In the genomic region with DNA sequence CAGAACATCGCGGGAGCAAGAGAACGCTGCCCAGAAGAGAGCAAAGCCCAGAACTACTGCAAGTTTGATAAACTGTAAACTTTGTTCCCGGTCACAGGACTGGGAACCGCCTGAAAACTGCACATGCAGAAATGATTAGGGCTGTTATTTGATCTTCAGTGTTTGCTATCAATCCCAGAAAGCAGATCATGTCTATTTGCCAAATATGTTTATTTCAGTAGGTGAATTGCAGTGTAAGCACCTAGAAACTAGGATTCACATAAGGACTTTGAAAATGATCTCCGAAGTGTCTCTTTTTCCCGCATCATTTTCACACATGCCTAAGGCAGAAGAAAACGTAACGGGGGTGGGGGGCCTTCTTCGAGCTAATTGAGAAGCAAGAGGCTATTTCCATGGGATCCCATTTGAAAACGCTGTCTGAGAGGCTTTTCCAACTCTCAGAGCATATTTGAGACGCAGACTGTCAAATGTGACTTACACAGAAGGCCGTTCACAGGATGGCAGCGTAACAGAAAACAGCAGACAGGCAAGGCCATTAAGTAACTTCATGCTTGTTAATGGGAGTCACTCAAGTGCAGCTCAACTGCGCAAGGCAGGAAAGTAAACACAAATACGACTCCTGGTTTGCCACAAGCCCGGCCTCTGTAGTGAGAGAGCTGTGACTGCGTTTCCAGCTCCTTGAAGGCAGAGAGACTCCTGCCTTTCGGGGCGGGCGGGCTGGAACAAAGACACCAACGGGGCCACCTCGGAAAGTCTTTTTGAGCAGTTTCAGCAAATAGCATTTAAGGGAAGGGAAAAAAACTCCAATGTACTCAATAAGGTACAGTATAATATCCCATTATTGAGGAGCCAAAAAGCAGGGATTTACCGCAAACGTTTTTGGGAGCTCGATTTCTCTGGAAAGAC, we compare ENCODE assay signal across 8 cellular contexts.
A peak's percentile ranks its signal among the peaks of the same experiment; 100 is the strongest.
DNase-seq lines count a peak whose midpoint lies in the region; ATAC-seq lines count a peak whose summit lies in the region.

No MANE protein-coding gene starts in this region.

- H3K27ac Mint-ChIP-seq in activated naive CD8-positive, alpha-beta T cell treated with anti-CD3 and anti-CD28 coated beads, Interleukin-2, amount 50 U/mL, for 24 hours: peak overlapping the region; percentile 34
- H3K27ac Mint-ChIP-seq in activated T-helper 2 cell treated with anti-CD3 and anti-CD28 coated beads, Interferon-gamma antibody, Interleukin-2, Interleukin-4, amounts not matched to agents 10 μg/mL and 5 μg/mL and 100 μg/mL, durations not matched to agents 14 hours and 24 hours and 36 hours: no peak overlapping the region

- no peaks in the 10 kb centered on the region for H3K9me3 Mint-ChIP-seq in activated naive CD8-positive, alpha-beta T cell treated with anti-CD3 and anti-CD28 coated beads, Interleukin-2, amount 50 U/mL, for 24 hours
- no peaks in the 10 kb centered on the region for H3K9me3 Mint-ChIP-seq in activated T-helper 2 cell treated with anti-CD3 and anti-CD28 coated beads, Interferon-gamma antibody, Interleukin-2, Interleukin-4, amounts not matched to agents 10 μg/mL and 5 μg/mL and 100 μg/mL, durations not matched to agents 14 hours and 24 hours and 36 hours

- no peaks in the 10 kb centered on the region for H3K36me3 Mint-ChIP-seq in activated naive CD8-positive, alpha-beta T cell treated with anti-CD3 and anti-CD28 coated beads, Interleukin-2, amount 50 U/mL, for 24 hours (ENCODE audit: low read depth)
- H3K36me3 Mint-ChIP-seq in activated T-helper 2 cell treated with anti-CD3 and anti-CD28 coated beads, Interferon-gamma antibody, Interleukin-2, Interleukin-4, amounts not matched to agents 10 μg/mL and 5 μg/mL and 100 μg/mL, durations not matched to agents 14 hours and 24 hours and 36 hours (ENCODE audit: low read depth): no peaks in the 10 kb centered on the region

- no peaks in the 10 kb centered on the region for H3K27me3 Mint-ChIP-seq in activated naive CD8-positive, alpha-beta T cell treated with anti-CD3 and anti-CD28 coated beads, Interleukin-2, amount 50 U/mL, for 24 hours
- no peaks in the 10 kb centered on the region for H3K27me3 Mint-ChIP-seq in activated T-helper 2 cell treated with anti-CD3 and anti-CD28 coated beads, Interferon-gamma antibody, Interleukin-2, Interleukin-4, amounts not matched to agents 10 μg/mL and 5 μg/mL and 100 μg/mL, durations not matched to agents 14 hours and 24 hours and 36 hours (ENCODE audit: low read depth)

- H3K9ac ChIP-seq in iPS-15b (ENCODE audit: low read depth, low read length): peak overlapping the region; percentile 0
- H3K9ac ChIP-seq in skeletal muscle tissue (ENCODE audit: low read depth in 1 of 3, low read length in 3 of 3): peak overlapping the region; percentile 45 to 61 (median 47)

- no peak for ATAC-seq in activated naive CD8-positive, alpha-beta T cell treated with anti-CD3 and anti-CD28 coated beads, Interleukin-2, amount 50 U/mL, for 24 hours

- DNase-seq in DMS 273 treated with DMSO at 0.1 percent for 48 hours (lab: John Stamatoyannopoulos, UW) (peak; percentile 83), NCI-H1105 (lab: John Stamatoyannopoulos, UW) (peak; percentile 88), OCI-M1 (lab: John Stamatoyannopoulos, UW) (no peak)
- DNase-seq in activated naive CD8-positive, alpha-beta T cell treated with anti-CD3 and anti-CD28 coated beads, Interleukin-2, amount 50 U/mL, for 24 hours: no peak
- no peak for DNase-seq in activated T-helper 2 cell treated with anti-CD3 and anti-CD28 coated beads, Interferon-gamma antibody, Interleukin-2, Interleukin-4, amounts not matched to agents 10 μg/mL and 5 μg/mL and 100 μg/mL, durations not matched to agents 14 hours and 24 hours and 36 hours (ENCODE audit: low spot score)
- DNase-seq in stimulated activated CD8-positive, alpha-beta memory T cell treated with anti-CD3 and anti-CD28 coated beads, Interleukin-4, amount 100 ng/mL, for 48 hours: no peak

- H3K4me3 ChIP-seq in iPS-15b (ENCODE audit: low read depth, low read length): no peak overlapping the region
- H3K4me3 ChIP-seq in skeletal muscle tissue (ENCODE audit: low read length in 3 of 3): peak overlapping the region; percentile 30 to 52 (median 46)

- H3K4me1 Mint-ChIP-seq in activated naive CD8-positive, alpha-beta T cell treated with anti-CD3 and anti-CD28 coated beads, Interleukin-2, amount 50 U/mL, for 24 hours: peaks cover 61% of the 10 kb centered on the region
- H3K4me1 Mint-ChIP-seq in activated T-helper 2 cell treated with anti-CD3 and anti-CD28 coated beads, Interferon-gamma antibody, Interleukin-2, Interleukin-4, amounts not matched to agents 10 μg/mL and 5 μg/mL and 100 μg/mL, durations not matched to agents 14 hours and 24 hours and 36 hours (ENCODE audit: low read depth): peaks cover 48% of the 10 kb centered on the region

- intact Hi-C loops in activated T-helper 2 cell treated with anti-CD3 and anti-CD28 coated beads, Interferon-gamma antibody, Interleukin-2, Interleukin-4, amounts not matched to agents 10 μg/mL and 5 μg/mL and 100 μg/mL, durations not matched to agents 14 hours and 24 hours and 36 hours (cut with micrococcal nuclease): no loop called here

- H3K27me3 ChIP-seq in iPS-15b (ENCODE audit: control insufficient read depth, insufficient read depth, low read length) (no peaks in the 10 kb centered on the region), skeletal muscle tissue (ENCODE audit: control insufficient read depth in 3 of 3, insufficient read depth in 3 of 3, low read length in 3 of 3) (no peaks in the 10 kb centered on the region)

- peak overlapping the region; percentile 71 for H3K27ac ChIP-seq in skeletal muscle tissue (ENCODE audit: low read depth, low read length)

- H3K36me3 ChIP-seq in iPS-15b (ENCODE audit: control insufficient read depth, insufficient read depth, low read length) (no peaks in the 10 kb centered on the region), skeletal muscle tissue (ENCODE audit: control insufficient read depth in 3 of 3, insufficient read depth in 3 of 3, low read length in 3 of 3) (no peaks in the 10 kb centered on the region)

- H3K4me1 ChIP-seq in iPS-15b (ENCODE audit: control insufficient read depth, insufficient read depth, low read length) (peaks cover 52% of the 10 kb centered on the region), skeletal muscle tissue (ENCODE audit: control insufficient read depth in 3 of 3, insufficient read depth in 3 of 3, low read length in 3 of 3) (peaks cover 13 to 19% (median 18%) of the 10 kb centered on the region in 3 donors)

- no peak overlapping the region for H3K4me3 Mint-ChIP-seq in activated naive CD8-positive, alpha-beta T cell treated with anti-CD3 and anti-CD28 coated beads, Interleukin-2, amount 50 U/mL, for 24 hours
- H3K4me3 Mint-ChIP-seq in activated T-helper 2 cell treated with anti-CD3 and anti-CD28 coated beads, Interferon-gamma antibody, Interleukin-2, Interleukin-4, amounts not matched to agents 10 μg/mL and 5 μg/mL and 100 μg/mL, durations not matched to agents 14 hours and 24 hours and 36 hours (ENCODE audit: low read depth): no peak overlapping the region

- no peaks in the 10 kb centered on the region for H3K9me3 ChIP-seq in iPS-15b (ENCODE audit: control insufficient read depth, insufficient read depth, low read length)
- H3K9me3 ChIP-seq in skeletal muscle tissue (ENCODE audit: control insufficient read depth in 3 of 3, low read length in 3 of 3): no peaks in the 10 kb centered on the region

Comparison
In these comparisons a context has a peak if more than half of its experiments do, and no peak if none do; other contexts are left out.
1. DNase-seq: peak in DMS 273 treated with DMSO at 0.1 percent for 48 hours (single experiment) and NCI-H1105 (single experiment); none in activated naive CD8-positive, alpha-beta T cell treated with anti-CD3 and anti-CD28 coated beads, Interleukin-2, amount 50 U/mL, for 24 hours (single experiment), activated T-helper 2 cell treated with anti-CD3 and anti-CD28 coated beads, Interferon-gamma antibody, Interleukin-2, Interleukin-4, amounts not matched to agents 10 μg/mL and 5 μg/mL and 100 μg/mL, durations not matched to agents 14 hours and 24 hours and 36 hours (single experiment), OCI-M1 (single experiment) and stimulated activated CD8-positive, alpha-beta memory T cell treated with anti-CD3 and anti-CD28 coated beads, Interleukin-4, amount 100 ng/mL, for 48 hours (single experiment).